ENCODE assay signal across 8 cellular contexts in the genomic region with DNA sequence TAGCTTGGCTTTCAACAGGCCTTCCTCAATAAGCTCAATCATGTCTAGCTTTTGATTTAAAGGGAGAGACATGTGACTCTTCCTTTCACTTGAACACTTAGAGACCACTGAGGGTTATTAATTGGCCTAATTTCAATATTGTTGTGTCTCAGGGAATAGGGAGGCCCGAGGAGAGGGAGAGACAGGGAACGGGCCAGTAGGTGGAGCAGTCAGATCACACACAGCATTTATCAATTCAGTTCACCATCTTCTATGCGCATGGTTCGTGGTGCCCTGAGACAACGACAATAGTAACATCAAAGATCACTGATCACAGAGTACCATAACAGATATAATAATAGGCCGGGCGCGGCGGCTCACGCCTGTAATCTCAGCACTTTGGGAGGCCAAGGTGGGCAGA. TPM values are rescaled to one million over a fixed set of nuclear protein-coding genes. Genes with fewer than 3 reads are reported as not detected.
DNase-seq lines count a peak whose midpoint lies in the region; ATAC-seq and TF ChIP-seq lines count a peak whose summit lies in the region.
"Had no signal": no experiment of that assay in that cellular context is flagged by ENCODE, and none has a peak within 500 bp of the region (broad histone marks: within the 10 kb centered on the region; RNA-seq: fewer than 3 reads in every experiment).

No MANE protein-coding gene starts in this region.

- no peak overlapping the region for H3K27ac ChIP-seq in colonic mucosa
- H3K27ac ChIP-seq in naive thymus-derived CD4-positive, alpha-beta T cell (ENCODE audit: low read depth, low read length): no peak overlapping the region

- H3K4me1 Mint-ChIP-seq in naive thymus-derived CD4-positive, alpha-beta T cell: peaks cover 0 to 6% (median 4%) of the 10 kb centered on the region in 7 donors

- no peaks in the 10 kb centered on the region for H3K9me3 ChIP-seq in colonic mucosa
- no peaks in the 10 kb centered on the region for H3K9me3 ChIP-seq in naive thymus-derived CD4-positive, alpha-beta T cell (ENCODE audit: control insufficient read depth in 2 of 3, low read length in 3 of 3)

- H3K4me1 ChIP-seq in colonic mucosa: no peaks in the 10 kb centered on the region
- H3K4me1 ChIP-seq in naive thymus-derived CD4-positive, alpha-beta T cell (ENCODE audit: control insufficient read depth in 2 of 2, insufficient read depth in 2 of 2, low read length in 2 of 2): no peaks in the 10 kb centered on the region

- H3K4me3 ChIP-seq in colonic mucosa (no peak overlapping the region), H7 (ENCODE audit: insufficient read depth, low read depth, low read length) (no peak overlapping the region)
- no peak overlapping the region for H3K4me3 ChIP-seq in naive thymus-derived CD4-positive, alpha-beta T cell (ENCODE audit: low read length)

- POLR2A ChIA-PET in naive thymus-derived CD4-positive, alpha-beta T cell (lab: Charles Lee): no interaction called here

- in situ Hi-C loops in GM13976 (cut with MboI; ENCODE audit: low sequenced_read_pairs, unreplicated experiment): no loop called here

- TF ChIP-seq CTCF in GM13976 (IDR thresholded peaks at IDR 0.05; ENCODE audit: borderline replicate concordance, control extremely low read depth, extremely low read depth, insufficient read depth, missing control alignments): peak; percentile 32
- peak; percentile 24 for TF ChIP-seq CTCF in colonic mucosa (IDR thresholded peaks at IDR 0.05)

- peaks cover 0 to 17% (median 4%) of the 10 kb centered on the region in 5 donors for H3K36me3 Mint-ChIP-seq in naive thymus-derived CD4-positive, alpha-beta T cell

- H3K36me3 ChIP-seq in colonic mucosa (no peaks in the 10 kb centered on the region), H7 (replicated peaks; ENCODE audit: control insufficient read depth, insufficient read depth, low read length) (no peaks in the 10 kb centered on the region)
- no peaks in the 10 kb centered on the region for H3K36me3 ChIP-seq in naive thymus-derived CD4-positive, alpha-beta T cell (ENCODE audit: control insufficient read depth in 2 of 3, insufficient read depth in 3 of 3, low read length in 3 of 3)

- no peak for DNase-seq in GM13976 (ENCODE audit: low spot score)
- DNase-seq in RKO (ENCODE audit: low spot score): peak; percentile 31
- DNase-seq in colonic mucosa: peak; percentile 53
- peak in 7 of 9 donors; percentile 10 to 46 (median 32) for DNase-seq in naive thymus-derived CD4-positive, alpha-beta T cell
- no peak for DNase-seq in H7
- no peak for DNase-seq in NCI-H510A (lab: John Stamatoyannopoulos, UW)

- CTCF ChIA-PET in naive thymus-derived CD4-positive, alpha-beta T cell (lab: Charles Lee): interaction anchor here (0.7 to 1.9 kb wide), 4 partner anchors 22 to 173 kb away, joined by 3 to 11 read pairs (median 8); no protein-coding TSS in a partner anchor

- ATAC-seq in naive thymus-derived CD4-positive, alpha-beta T cell: peak; percentile 65
- no peak for ATAC-seq in GM21360 (IDR thresholded peaks at IDR 0.05; ENCODE audit: unreplicated experiment)
- ATAC-seq: stimulated activated naive CD8-positive, alpha-beta T cell treated with anti-CD3 and anti-CD28 coated beads, Interleukin-15, amount 100 ng/mL, for 72 hours had no signal

- H3K27ac Mint-ChIP-seq in naive thymus-derived CD4-positive, alpha-beta T cell: peak overlapping the region in 2 of 9 donors; percentile 11 to 51
- H3K27ac Mint-ChIP-seq: stimulated activated naive CD8-positive, alpha-beta T cell treated with anti-CD3 and anti-CD28 coated beads, Interleukin-15, amount 100 ng/mL, for 72 hours had no signal

- intact Hi-C loops in colonic mucosa (cut with DNase I): no loop called here
- intact Hi-C loops in naive thymus-derived CD4-positive, alpha-beta T cell (cut with micrococcal nuclease): loop anchor here (1.0 to 2.0 kb wide), 2 partner anchors 104 to 172 kb away; no protein-coding TSS in a partner anchor

- no peaks in the 10 kb centered on the region for H3K9me3 Mint-ChIP-seq in naive thymus-derived CD4-positive, alpha-beta T cell
- H3K9me3 Mint-ChIP-seq: stimulated activated naive CD8-positive, alpha-beta T cell treated with anti-CD3 and anti-CD28 coated beads, Interleukin-15, amount 100 ng/mL, for 72 hours had no signal

- H3K27me3 Mint-ChIP-seq in naive thymus-derived CD4-positive, alpha-beta T cell: no peaks in the 10 kb centered on the region
- H3K27me3 Mint-ChIP-seq: stimulated activated naive CD8-positive, alpha-beta T cell treated with anti-CD3 and anti-CD28 coated beads, Interleukin-15, amount 100 ng/mL, for 72 hours had no signal

- no peak overlapping the region for H3K4me3 Mint-ChIP-seq in naive thymus-derived CD4-positive, alpha-beta T cell
- H3K4me3 Mint-ChIP-seq: stimulated activated naive CD8-positive, alpha-beta T cell treated with anti-CD3 and anti-CD28 coated beads, Interleukin-15, amount 100 ng/mL, for 72 hours had no signal

- H3K9ac ChIP-seq in colonic mucosa (ENCODE audit: low read depth in 2 of 2, low read length in 2 of 2): no peak overlapping the region

- H3K27me3 ChIP-seq in colonic mucosa (no peaks in the 10 kb centered on the region), H7 (ENCODE audit: control insufficient read depth, insufficient read depth, low read length) (no peaks in the 10 kb centered on the region)
- H3K27me3 ChIP-seq in naive thymus-derived CD4-positive, alpha-beta T cell (ENCODE audit: control insufficient read depth in 2 of 2, insufficient read depth in 2 of 2, low read length in 2 of 2): no peaks in the 10 kb centered on the region

RNA-seq across cellular contexts. Expression of a gene that starts 17.8 kb away (rescaled TPM):
- 10 to 100 TPM in 1 of 2 donors, 1 to 10 TPM in 1; 8.8 to 13.3 TPM for total RNA-seq in colonic mucosa
- 10 to 100 TPM; 11.0 to 14.7 (median 11.7) TPM for total RNA-seq in naive thymus-derived CD4-positive, alpha-beta T cell
- polyA plus RNA-seq in naive thymus-derived CD4-positive, alpha-beta T cell: 1 to 10 TPM; 2.1 to 2.6 TPM
- total RNA-seq in H7 (2014; rRNA removed; shearing (Covaris generic)): 3.7 and 3.9 TPM in 2 replicates

Comparison
In these comparisons a context has a peak if more than half of its experiments do, and no peak if none do; other contexts are left out.
1. DNase-seq: peak in RKO (single experiment), colonic mucosa (single experiment) and naive thymus-derived CD4-positive, alpha-beta T cell (7 of 9); none in GM13976 (single experiment), H7 (single experiment) and NCI-H510A (single experiment).